Comparison of ENCODE assay signal across 26 cellular contexts in genomic region chr1:175774921-175775320, GRCh38. TPM values are rescaled to one million over a fixed set of nuclear protein-coding genes. Genes with fewer than 3 reads are reported as not detected.
"Had no signal": no experiment of that assay in that cellular context is flagged by ENCODE, and none has a peak within 500 bp of the region (broad histone marks: within the 10 kb centered on the region; RNA-seq: fewer than 3 reads in every experiment).

No MANE protein-coding gene starts in this region.

- H3K9ac ChIP-seq: neural progenitor cell had no signal

- FAIRE-seq: endometrium, frontal cortex, islet of Langerhans, pancreas had no signal

- H3K4me2 ChIP-seq: neural progenitor cell had no signal

- H2AFZ ChIP-seq: neural progenitor cell had no signal

- H3K4me1 ChIP-seq: heart left ventricle, neural progenitor cell, pancreas, psoas muscle, spleen, testis, tibial nerve had no signal

- H3K27me3 ChIP-seq: dorsolateral prefrontal cortex, heart left ventricle, neural progenitor cell, pancreas, testis, tibial nerve had no signal

- H3K9me3 ChIP-seq: pancreas, psoas muscle, spleen, testis, tibial nerve had no signal

- H3K4me3 ChIP-seq: coronary artery, dorsolateral prefrontal cortex, heart left ventricle, neural progenitor cell, pancreas, psoas muscle, spleen, testis, tibial nerve had no signal

- DNase-seq: dorsolateral prefrontal cortex; effector CD8-positive, alpha-beta T cell; heart left ventricle; hippocampal formation; mammary epithelial cell; occipital lobe; pancreas; psoas muscle; retina; spleen; stimulated activated CD4-positive, alpha-beta T cell treated with anti-CD3 and anti-CD28 coated beads, Interleukin-15, amount 100 ng/mL, for 24 hours; stimulated activated CD4-positive, alpha-beta T cell treated with anti-CD3 and anti-CD28 coated beads, Interleukin-1b, Interleukin-23, amount 100 ng/mL, for 48 hours; stimulated activated CD4-positive, alpha-beta T cell treated with anti-CD3 and anti-CD28 coated beads, Interleukin-4, amount 100 ng/mL, for 24 hours; testis had no signal

- H3K36me3 ChIP-seq: heart left ventricle, neural progenitor cell, pancreas, spleen, tibial nerve had no signal

- H3K27ac ChIP-seq: coronary artery, dorsolateral prefrontal cortex, heart left ventricle, neural progenitor cell, pancreas, psoas muscle, spleen, testis, tibial nerve had no signal

RNA-seq across cellular contexts. Expression of gene TNR, which starts 31.5 kb away (rescaled TPM):
- total RNA-seq: chondrocyte; fibroblast of lung; left lobe of liver; mammary epithelial cell; mesothelial cell of epicardium; natural killer cell treated with Interleukin-12 subunit alpha and Interleukin-12 subunit beta and Interleukin-15 and Interleukin-18, amount 100 ng/mL, for 72 hours; psoas muscle; sciatic nerve; tibial nerve had no signal
- polyA plus RNA-seq: fibroblast of lung, mammary epithelial cell had no signal
